In genomic region chr1:42761567-42761966, GRCh38 we compare ENCODE assay signal across 40 cellular contexts. TPM values are rescaled to one million over a fixed set of nuclear protein-coding genes. Genes with fewer than 3 reads are reported as not detected.
"Had no signal": no experiment of that assay in that cellular context is flagged by ENCODE, and none has a peak within 500 bp of the region (broad histone marks: within the 10 kb centered on the region; RNA-seq: fewer than 3 reads in every experiment).

No MANE protein-coding gene starts in this region.

- H3K4me3 ChIP-seq: ascending aorta, cardiac muscle cell had no signal

- H3K27ac ChIP-seq: ascending aorta, cardiac muscle cell, VCaP had no signal

- FAIRE-seq: bronchial epithelial cell, TTC549 had no signal

- H3K27ac Mint-ChIP-seq: activated CD4-positive, alpha-beta memory T cell treated with anti-CD3 and anti-CD28 coated beads, Interleukin-2, amount 10 ng/mL, durations not matched to agents 7 days and 5 days; activated CD4-positive, alpha-beta T cell treated with anti-CD3 and anti-CD28 coated beads for 36 hours; activated naive CD4-positive, alpha-beta T cell treated with anti-CD3 and anti-CD28 coated beads, Interleukin-2, amount 10 ng/mL, durations not matched to agents 7 days and 5 days; activated naive CD4-positive, alpha-beta T cell treated with anti-CD3 and anti-CD28 coated beads, Interleukin-2, amount 50 U/mL, for 24 hours; activated naive CD8-positive, alpha-beta T cell; activated naive CD8-positive, alpha-beta T cell treated with anti-CD3 and anti-CD28 coated beads, Interleukin-2, amount 10 ng/mL, durations not matched to agents 7 days and 5 days; activated naive CD8-positive, alpha-beta T cell treated with anti-CD3 and anti-CD28 coated beads, Interleukin-2, amount 50 U/mL, for 24 hours; activated T-helper 1 cell treated with anti-CD3 and anti-CD28 coated beads, Interleukin-12 subunit alpha, Interleukin-12 subunit beta, Interleukin-2, Interleukin-4 antibody, amounts not matched to agents 30 ng/mL and 10 ng/mL and 1 ng/mL, durations not matched to agents 14 hours and 24 hours and 36 hours; activated T-helper 2 cell treated with anti-CD3 and anti-CD28 coated beads, Interferon-gamma antibody, Interleukin-2, Interleukin-4, amounts not matched to agents 10 μg/mL and 5 μg/mL and 100 μg/mL, durations not matched to agents 14 hours and 24 hours and 36 hours; T-helper 1 cell treated with Interleukin-12 subunit alpha and Interleukin-12 subunit beta and Interleukin-4 antibody, amounts not matched to agents 30 μg/mL and 1 μg/mL, for 36 hours; T-helper 2 cell treated with Interferon-gamma antibody and Interleukin-4, amounts not matched to agents 5 μg/mL and 100 μg/mL, for 36 hours had no signal

- H3K9me3 Mint-ChIP-seq: activated CD4-positive, alpha-beta memory T cell treated with anti-CD3 and anti-CD28 coated beads, Interleukin-2, amount 10 ng/mL, durations not matched to agents 7 days and 5 days; activated CD4-positive, alpha-beta T cell treated with anti-CD3 and anti-CD28 coated beads, Interleukin-2, amount 10 ng/mL, durations not matched to agents 7 days and 5 days; activated naive CD4-positive, alpha-beta T cell treated with anti-CD3 and anti-CD28 coated beads, Interleukin-2, amount 10 ng/mL, durations not matched to agents 7 days and 5 days; activated naive CD4-positive, alpha-beta T cell treated with anti-CD3 and anti-CD28 coated beads, Interleukin-2, amount 50 U/mL, for 24 hours; activated naive CD8-positive, alpha-beta T cell treated with anti-CD3 and anti-CD28 coated beads, Interleukin-2, amount 10 ng/mL, durations not matched to agents 7 days and 5 days; activated naive CD8-positive, alpha-beta T cell treated with anti-CD3 and anti-CD28 coated beads, Interleukin-2, amount 50 U/mL, for 24 hours; activated T-cell treated with anti-CD3 and anti-CD28 coated beads, Interleukin-2, amount 50 U/mL, for 4 hours; activated T-helper 1 cell treated with anti-CD3 and anti-CD28 coated beads, Interleukin-12 subunit alpha, Interleukin-12 subunit beta, Interleukin-2, Interleukin-4 antibody, amounts not matched to agents 30 ng/mL and 10 ng/mL and 1 ng/mL, durations not matched to agents 14 hours and 24 hours and 36 hours; activated T-helper 2 cell treated with anti-CD3 and anti-CD28 coated beads, Interferon-gamma antibody, Interleukin-2, Interleukin-4, amounts not matched to agents 10 μg/mL and 5 μg/mL and 100 μg/mL, durations not matched to agents 14 hours and 24 hours and 36 hours; brain; central memory CD8-positive, alpha-beta T cell; T-helper 1 cell treated with Interleukin-12 subunit alpha and Interleukin-12 subunit beta and Interleukin-4 antibody, amounts not matched to agents 30 μg/mL and 1 μg/mL, for 36 hours; T-helper 2 cell treated with Interferon-gamma antibody and Interleukin-4, amounts not matched to agents 5 μg/mL and 100 μg/mL, for 36 hours had no signal

- ATAC-seq: activated CD4-positive, alpha-beta T cell treated with anti-CD3 and anti-CD28 coated beads for 36 hours; activated CD4-positive, CD25-positive, alpha-beta regulatory T cell treated with anti-CD3 and anti-CD28 coated beads, Interleukin-2, amount 50 U/mL, for 24 hours; activated naive CD8-positive, alpha-beta T cell treated with anti-CD3 and anti-CD28 coated beads, Interleukin-2, amount 50 U/mL, for 24 hours; activated T-cell treated with anti-CD3 and anti-CD28 coated beads, Interleukin-2, amount 50 U/mL, for 4 hours had no signal

- DNase-seq: activated CD4-positive, alpha-beta memory T cell treated with anti-CD3 and anti-CD28 coated beads, Interleukin-2, amount 10 ng/mL, durations not matched to agents 7 days and 5 days; activated CD4-positive, alpha-beta T cell treated with anti-CD3 and anti-CD28 coated beads for 1 hour; activated CD4-positive, alpha-beta T cell treated with anti-CD3 and anti-CD28 coated beads for 36 hours; activated CD4-positive, alpha-beta T cell treated with anti-CD3 and anti-CD28 coated beads for 48 hours; activated CD4-positive, alpha-beta T cell treated with anti-CD3 and anti-CD28 coated beads, Interleukin-2, amount 10 ng/mL, durations not matched to agents 7 days and 5 days; activated CD4-positive, alpha-beta T cell treated with anti-CD3 and anti-CD28 coated beads, Interleukin-2, amount 50 U/mL, for 48 hours; activated CD4-positive, CD25-positive, alpha-beta regulatory T cell; activated CD8-positive, alpha-beta memory T cell treated with anti-CD3 and anti-CD28 coated beads, Interleukin-2, amount 50 U/mL, for 4 hours; activated effector memory CD4-positive, alpha-beta T cell treated with Interleukin-2 at 50 U/mL for 16 hours; activated gamma-delta T cell; activated naive CD4-positive, alpha-beta T cell treated with anti-CD3 and anti-CD28 coated beads, Interleukin-2, amount 10 ng/mL, durations not matched to agents 7 days and 5 days; activated naive CD4-positive, alpha-beta T cell treated with Interleukin-2 at 50 U/mL for 16 hours; activated naive CD8-positive, alpha-beta T cell treated with anti-CD3 and anti-CD28 coated beads, Interleukin-2, amount 10 ng/mL, durations not matched to agents 7 days and 5 days; activated naive CD8-positive, alpha-beta T cell treated with anti-CD3 and anti-CD28 coated beads, Interleukin-2, amount 50 U/mL, for 24 hours; activated T-cell treated with anti-CD3 and anti-CD28 coated beads for 4 hours; activated T-cell treated with anti-CD3 and anti-CD28 coated beads, Interleukin-2, amount 50 U/mL, for 1 hour; activated T-cell treated with anti-CD3 and anti-CD28 coated beads, Interleukin-2, amount 50 U/mL, for 4 hours; amygdala; anterior cingulate cortex; caudate nucleus; cerebellar nuclear complex; SW 1271; T-helper 1 cell; T-helper 2 cell; T-helper 9 cell had no signal

- H3K27me3 Mint-ChIP-seq: activated CD4-positive, alpha-beta memory T cell treated with anti-CD3 and anti-CD28 coated beads, Interleukin-2, amount 10 ng/mL, durations not matched to agents 7 days and 5 days; activated CD4-positive, alpha-beta T cell treated with anti-CD3 and anti-CD28 coated beads for 36 hours; activated CD4-positive, alpha-beta T cell treated with anti-CD3 and anti-CD28 coated beads, Interleukin-2, amount 10 ng/mL, durations not matched to agents 7 days and 5 days; activated naive CD4-positive, alpha-beta T cell treated with anti-CD3 and anti-CD28 coated beads, Interleukin-2, amount 10 ng/mL, durations not matched to agents 7 days and 5 days; activated naive CD4-positive, alpha-beta T cell treated with anti-CD3 and anti-CD28 coated beads, Interleukin-2, amount 50 U/mL, for 24 hours; activated naive CD8-positive, alpha-beta T cell; activated naive CD8-positive, alpha-beta T cell treated with anti-CD3 and anti-CD28 coated beads, Interleukin-2, amount 10 ng/mL, durations not matched to agents 7 days and 5 days; activated naive CD8-positive, alpha-beta T cell treated with anti-CD3 and anti-CD28 coated beads, Interleukin-2, amount 50 U/mL, for 24 hours; brain; central memory CD8-positive, alpha-beta T cell had no signal

- H3K27me3 ChIP-seq: ascending aorta, cardiac muscle cell had no signal

- H3K4me3 Mint-ChIP-seq: activated CD4-positive, alpha-beta memory T cell treated with anti-CD3 and anti-CD28 coated beads, Interleukin-2, amount 10 ng/mL, durations not matched to agents 7 days and 5 days; activated CD4-positive, alpha-beta T cell treated with anti-CD3 and anti-CD28 coated beads for 36 hours; activated CD4-positive, alpha-beta T cell treated with anti-CD3 and anti-CD28 coated beads, Interleukin-2, amount 10 ng/mL, durations not matched to agents 7 days and 5 days; activated naive CD4-positive, alpha-beta T cell treated with anti-CD3 and anti-CD28 coated beads, Interleukin-2, amount 10 ng/mL, durations not matched to agents 7 days and 5 days; activated naive CD4-positive, alpha-beta T cell treated with anti-CD3 and anti-CD28 coated beads, Interleukin-2, amount 50 U/mL, for 24 hours; activated naive CD8-positive, alpha-beta T cell; activated naive CD8-positive, alpha-beta T cell treated with anti-CD3 and anti-CD28 coated beads, Interleukin-2, amount 10 ng/mL, durations not matched to agents 7 days and 5 days; activated naive CD8-positive, alpha-beta T cell treated with anti-CD3 and anti-CD28 coated beads, Interleukin-2, amount 50 U/mL, for 24 hours; activated T-cell treated with anti-CD3 and anti-CD28 coated beads, Interleukin-2, amount 50 U/mL, for 4 hours; activated T-helper 1 cell treated with anti-CD3 and anti-CD28 coated beads, Interleukin-12 subunit alpha, Interleukin-12 subunit beta, Interleukin-2, Interleukin-4 antibody, amounts not matched to agents 30 ng/mL and 10 ng/mL and 1 ng/mL, durations not matched to agents 14 hours and 24 hours and 36 hours; central memory CD8-positive, alpha-beta T cell; T-helper 1 cell treated with Interleukin-12 subunit alpha and Interleukin-12 subunit beta and Interleukin-4 antibody, amounts not matched to agents 30 μg/mL and 1 μg/mL, for 36 hours; T-helper 2 cell treated with Interferon-gamma antibody and Interleukin-4, amounts not matched to agents 5 μg/mL and 100 μg/mL, for 36 hours had no signal

- H3K9me3 ChIP-seq: ascending aorta had no signal

RNA-seq across cellular contexts. Expression of gene CLDN19, which starts 21.5 kb away (rescaled TPM):
- total RNA-seq: activated CD4-positive, alpha-beta memory T cell treated with anti-CD3 and anti-CD28 coated beads, Interleukin-2, amount 10 ng/mL, durations not matched to agents 7 days and 5 days; activated CD4-positive, alpha-beta T cell treated with anti-CD3 and anti-CD28 coated beads for 36 hours; activated CD4-positive, alpha-beta T cell treated with anti-CD3 and anti-CD28 coated beads, Interleukin-2, amount 10 ng/mL, durations not matched to agents 7 days and 5 days; activated CD8-positive, alpha-beta memory T cell treated with anti-CD3 and anti-CD28 coated beads for 36 hours; activated naive CD8-positive, alpha-beta T cell treated with anti-CD3 and anti-CD28 coated beads, Interleukin-2, amount 10 ng/mL, durations not matched to agents 7 days and 5 days; activated T-cell treated with anti-CD3 and anti-CD28 coated beads, Interleukin-2, amount 50 U/mL, for 4 hours; activated T-helper 1 cell treated with anti-CD3 and anti-CD28 coated beads, Interleukin-12 subunit alpha, Interleukin-12 subunit beta, Interleukin-2, Interleukin-4 antibody, amounts not matched to agents 30 ng/mL and 10 ng/mL and 1 ng/mL, durations not matched to agents 14 hours and 24 hours and 36 hours; activated T-helper 2 cell treated with anti-CD3 and anti-CD28 coated beads, Interferon-gamma antibody, Interleukin-2, Interleukin-4, amounts not matched to agents 10 μg/mL and 5 μg/mL and 100 μg/mL, durations not matched to agents 14 hours and 24 hours and 36 hours; ascending aorta; bronchial epithelial cell had no signal

RNA-seq across cellular contexts. Expression of gene TMEM269, which starts 23.2 kb away (rescaled TPM):
- total RNA-seq: activated CD4-positive, alpha-beta memory T cell treated with anti-CD3 and anti-CD28 coated beads, Interleukin-2, amount 10 ng/mL, durations not matched to agents 7 days and 5 days; ascending aorta had no signal
